In genomic region chr9:114269023-114269422, GRCh38 we compare ENCODE assay signal across 8 cellular contexts. TPM values are rescaled to one million over a fixed set of nuclear protein-coding genes. Genes with fewer than 3 reads are reported as not detected.
"Had no signal": no experiment of that assay in that cellular context is flagged by ENCODE, and none has a peak within 500 bp of the region (broad histone marks: within the 10 kb centered on the region; RNA-seq: fewer than 3 reads in every experiment).

No MANE protein-coding gene starts in this region.

- H3K4me3 ChIP-seq: GM23338 had no signal

- H2AFZ ChIP-seq: GM23338 had no signal

- DNase-seq: H9, HCEC 1CT had no signal

- FAIRE-seq: H1, H54, HTR-8/SVneo had no signal

- H3K4me2 ChIP-seq: GM23338 had no signal

- ATAC-seq: GM23338 had no signal

RNA-seq across cellular contexts. Expression of gene ORM1, which starts 53.9 kb away (rescaled TPM):
- total RNA-seq: GM23338, H1, HT-29 had no signal
- polyA plus RNA-seq: GM23338, IgD-negative memory B cell had no signal
